ENCODE assay signal across 8 cellular contexts in genomic region chr1:207619833-207620572, GRCh38. TPM values are rescaled to one million over a fixed set of nuclear protein-coding genes. Genes with fewer than 3 reads are reported as not detected.
A peak's percentile ranks its signal among the peaks of the same experiment; 100 is the strongest.
DNase-seq lines count a peak whose midpoint lies in the region; ATAC-seq and TF ChIP-seq lines count a peak whose summit lies in the region.

No MANE protein-coding gene starts in this region.

- H3K4me3 ChIP-seq in LNCaP clone FGC (ENCODE audit: low read depth, low read length) (no peak overlapping the region), RWPE2 (ENCODE audit: severe bottlenecking) (no peak overlapping the region), endodermal cell (ENCODE audit: low read length) (no peak overlapping the region)

- H3K9ac ChIP-seq in endodermal cell (ENCODE audit: extremely low read depth, low read length, poor library complexity, severe bottlenecking): no peak overlapping the region

- H3K27ac Mint-ChIP-seq in endodermal cell: no peak overlapping the region

- DNase-seq in ACHN (peak; percentile 68), GM04504 (ENCODE audit: low read depth) (peak; percentile 7), HCEC 1CT (peak; percentile 73), LNCaP clone FGC (ENCODE audit: low read depth) (peak; percentile 7), RWPE2 (ENCODE audit: low spot score) (no peak), endodermal cell (peak; percentile 63), midbrain (lab: John Stamatoyannopoulos, UW) (peak; percentile 71), cerebellum (ENCODE audit: low spot score) (no peak)

- H3K4me1 Mint-ChIP-seq in endodermal cell: no peaks in the 10 kb centered on the region

- H3K4me1 ChIP-seq in RWPE2 (ENCODE audit: insufficient read depth, poor library complexity, severe bottlenecking): no peaks in the 10 kb centered on the region
- no peaks in the 10 kb centered on the region for H3K4me1 ChIP-seq in endodermal cell (ENCODE audit: control insufficient read depth, insufficient read depth, low read length)

- no peak overlapping the region for H3K27ac ChIP-seq in RWPE2 (ENCODE audit: poor library complexity, severe bottlenecking)
- no peak overlapping the region for H3K27ac ChIP-seq in endodermal cell (ENCODE audit: low read depth, low read length)

- WGBS in endodermal cell (ENCODE audit: insufficient coverage in 1 of 2, insufficient read length in 1 of 2), 2 experiments: 58 to 69% methylated on average over 5 to 7 of the region's 7 CpGs

- no peak overlapping the region for H3K4me3 Mint-ChIP-seq in endodermal cell

- H3K36me3 Mint-ChIP-seq in endodermal cell (ENCODE audit: low read depth): no peaks in the 10 kb centered on the region

- H3K36me3 ChIP-seq in RWPE2 (ENCODE audit: low read depth) (no peaks in the 10 kb centered on the region), endodermal cell (ENCODE audit: control insufficient read depth, insufficient read depth, low read length) (no peaks in the 10 kb centered on the region)

- H3K9me3 Mint-ChIP-seq in endodermal cell: peaks cover under 1% of the 10 kb centered on the region

- TF ChIP-seq CTCF in LNCaP clone FGC (IDR thresholded peaks at IDR 0.05; ENCODE audit: control insufficient read depth, extremely low read depth, insufficient read depth) (peak; percentile 61), RWPE2 (IDR thresholded peaks at IDR 0.05; ENCODE audit: poor library complexity, severe bottlenecking) (peak; percentile 78), endodermal cell (conservative IDR thresholded peaks at IDR 0.05) (peak; percentile 83)

- H3K9me3 ChIP-seq in RWPE2 (ENCODE audit: severe bottlenecking) (no peaks in the 10 kb centered on the region), endodermal cell (ENCODE audit: control insufficient read depth, low read length) (no peaks in the 10 kb centered on the region)

- H3K27me3 Mint-ChIP-seq in endodermal cell (ENCODE audit: insufficient read depth): no peaks in the 10 kb centered on the region

- in situ Hi-C loops in ACHN (cut with HindIII; ENCODE audit: low pct_ligation_motif_present, low pct_unique_long_range_greater_than_20kb, low sequenced_read_pairs): no loop called here

- H3K27me3 ChIP-seq in RWPE2 (ENCODE audit: insufficient read depth, poor library complexity, severe bottlenecking) (no peaks in the 10 kb centered on the region), endodermal cell (ENCODE audit: control insufficient read depth, insufficient read depth, low read length, poor library complexity, severe bottlenecking) (no peaks in the 10 kb centered on the region)

- peak; percentile 84 for ATAC-seq in RWPE2 (ENCODE audit: low read depth)

RNA-seq across cellular contexts. Expression of gene CR1L, which starts 24.9 kb away (rescaled TPM):
- total RNA-seq in endodermal cell: 1 to 10 TPM in 1 of 2 donors, not detected in 1; 1.9 TPM
- 0.25 TPM for polyA plus RNA-seq in endodermal cell (2013, experiment 1 of 2)
- not detected for polyA plus RNA-seq in endodermal cell (2013, experiment 2 of 2)
- 0.73 TPM for total RNA-seq in cerebellum

Comparison
In these comparisons a context has a peak if more than half of its experiments do, and no peak if none do; other contexts are left out.
1. DNase-seq: peak in ACHN (single experiment), GM04504 (single experiment), HCEC 1CT (single experiment), LNCaP clone FGC (single experiment), endodermal cell (single experiment) and midbrain (single experiment); none in RWPE2 (single experiment) and cerebellum (single experiment).
2. Peak in every context shown above with its lines, with median percentiles within 50 percentile points of each other: CTCF ChIP-seq.